17 cellular contexts compared by ENCODE assay signal in genomic region chr18:68417826-68418225, GRCh38.
DNase-seq lines count a peak whose midpoint lies in the region; ATAC-seq lines count a peak whose summit lies in the region.
"Had no signal": no experiment of that assay in that cellular context is flagged by ENCODE, and none has a peak within 500 bp of the region (broad histone marks: within the 10 kb centered on the region; RNA-seq: fewer than 3 reads in every experiment).

No MANE protein-coding gene starts in this region.

- H3K9me3 ChIP-seq in neuron (ENCODE audit: low read length): no peaks in the 10 kb centered on the region
- H3K9me3 ChIP-seq: sigmoid colon had no signal

- intact Hi-C loops in left ventricle myocardium superior (cut with micrococcal nuclease): no loop called here

- H3K4me1 ChIP-seq in neuron (ENCODE audit: insufficient read depth, low read length): peaks cover 5% of the 10 kb centered on the region
- H3K4me1 ChIP-seq: sigmoid colon had no signal

- H3K4me3 ChIP-seq in neuron (ENCODE audit: low read length): no peak overlapping the region
- H3K4me3 ChIP-seq: cardiac muscle cell, sigmoid colon had no signal

- H3K27ac ChIP-seq in epithelial cell of prostate: peak overlapping the region; percentile 2
- H3K27ac ChIP-seq: cardiac muscle cell, sigmoid colon had no signal

- H2AFZ ChIP-seq in neuron (ENCODE audit: low read depth, low read length): peak overlapping the region; percentile 57

- no peaks in the 10 kb centered on the region for H3K27me3 ChIP-seq in neuron (ENCODE audit: insufficient read depth, low read length)
- H3K27me3 ChIP-seq: cardiac muscle cell, sigmoid colon had no signal

- H3K36me3 ChIP-seq in neuron (ENCODE audit: insufficient read depth, low read length): no peaks in the 10 kb centered on the region
- H3K36me3 ChIP-seq: cardiac muscle cell, sigmoid colon had no signal

- ATAC-seq in HG03139 (IDR thresholded peaks at IDR 0.05; ENCODE audit: unreplicated experiment) (no peak), left ventricle myocardium superior (no peak), HG02870 (IDR thresholded peaks at IDR 0.05; ENCODE audit: unreplicated experiment) (no peak)

- DNase-seq in GM03348 (ENCODE audit: low spot score): peak; percentile 31
- DNase-seq in NCI-H460 (ENCODE audit: extremely low read depth, low read depth): peak; percentile 83
- no peak for DNase-seq in epithelial cell of prostate (ENCODE audit: low read depth, low spot score)
- DNase-seq in left ventricle myocardium superior: no peak
- DNase-seq: activated CD4-positive, alpha-beta T cell treated with anti-CD3 and anti-CD28 coated beads for 4 hours; activated naive CD4-positive, alpha-beta T cell treated with anti-CD3 and anti-CD28 coated beads, Interleukin-2, amount 50 U/mL, for 16 hours; GOT3; islet precursor cell; midbrain; MV-4-11; sigmoid colon; stimulated activated CD4-positive, alpha-beta T cell treated with anti-CD3 and anti-CD28 coated beads, Interleukin-4, amount 100 ng/mL, for 24 hours; T-helper 9 cell had no signal

Comparison
In these comparisons a context has a peak if more than half of its experiments do, and no peak if none do; other contexts are left out.
1. DNase-seq: peak in GM03348 (single experiment) and NCI-H460 (single experiment); none in epithelial cell of prostate (single experiment) and left ventricle myocardium superior (single experiment).